2 cellular contexts compared by ENCODE assay signal in genomic region chr22:45204751-45205623, GRCh38.
TF ChIP-seq lines count a peak whose summit lies in the region.

No MANE protein-coding gene starts in this region.

TF ChIP-seq in IMR-90, 13 proteins besides CTCF, POLR2A, EP300 and RAD21:
- TF ChIP-seq CHD1 (IDR thresholded peaks at IDR 0.05; ENCODE audit: low read depth, low read length), result no peak
- no peak for TF ChIP-seq MAZ (IDR thresholded peaks at IDR 0.05; ENCODE audit: borderline replicate concordance, low read depth, low read length)

TF ChIP-seq in H1, 55 proteins besides CTCF, POLR2A, EP300 and RAD21:
- no peak for TF ChIP-seq MAFK (IDR thresholded peaks at IDR 0.05; ENCODE audit: low read depth, low read length)
- no peak for TF ChIP-seq TBP (IDR thresholded peaks at IDR 0.05; ENCODE audit: low read depth, low read length)
- TF ChIP-seq SP2 (IDR thresholded peaks at IDR 0.05; ENCODE audit: low read length), result no peak
- TF ChIP-seq CBX5 (IDR thresholded peaks at IDR 0.05; ENCODE audit: low read depth, low read length), result no peak
- TF ChIP-seq RBBP5 (IDR thresholded peaks at IDR 0.05; ENCODE audit: borderline replicate concordance, low read depth, low read length), result no peak
- TF ChIP-seq YY1 (IDR thresholded peaks at IDR 0.05; ENCODE audit: low read depth, low read length), result no peak
- no peak for TF ChIP-seq RFX5 (IDR thresholded peaks at IDR 0.05; ENCODE audit: borderline replicate concordance, low read depth, low read length)
- TF ChIP-seq ASH2L (IDR thresholded peaks at IDR 0.05; ENCODE audit: low read length), result no peak
- TF ChIP-seq GABPA (IDR thresholded peaks at IDR 0.05; ENCODE audit: borderline replicate concordance, insufficient read depth, low read length), result no peak
- no peak for TF ChIP-seq E2F6 (IDR thresholded peaks at IDR 0.05)
- TF ChIP-seq SIN3A (conservative IDR thresholded peaks at IDR 0.05 in 1 of 2, IDR thresholded peaks at IDR 0.05 in 1 of 2; ENCODE audit: low read depth in 1 of 2, low read length in 2 of 2), result no peak
